22 cellular contexts compared by ENCODE assay signal in the genomic region with DNA sequence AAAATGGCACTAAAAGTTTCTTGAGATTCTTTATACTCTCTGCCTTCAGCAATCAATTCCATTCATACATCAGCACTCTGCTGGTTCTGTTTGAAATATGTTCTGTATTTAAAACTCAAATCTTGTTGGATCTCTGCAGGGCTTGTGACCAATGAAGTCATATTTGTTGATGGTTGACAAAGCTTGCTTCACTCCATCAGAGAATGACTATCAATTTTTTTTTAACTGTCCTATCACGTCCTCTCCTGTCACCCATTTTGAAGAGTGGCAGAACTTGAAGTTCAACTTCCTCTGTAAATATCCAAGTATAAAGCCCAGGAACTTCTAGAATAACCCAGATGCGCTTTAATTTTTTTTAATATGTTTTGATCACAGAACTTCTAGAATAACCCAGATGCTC.
"Had no signal": no experiment of that assay in that cellular context is flagged by ENCODE, and none has a peak within 500 bp of the region (broad histone marks: within the 10 kb centered on the region; RNA-seq: fewer than 3 reads in every experiment).

No MANE protein-coding gene starts in this region.

- H3K27ac ChIP-seq: adrenal gland, ascending aorta, brain microvascular endothelial cell, esophagus muscularis mucosa, hepatocyte, left ventricle myocardium inferior, tibial artery had no signal

- H3K4me3 Mint-ChIP-seq: activated CD4-positive, alpha-beta memory T cell treated with anti-CD3 and anti-CD28 coated beads for 36 hours; activated CD8-positive, alpha-beta memory T cell treated with anti-CD3 and anti-CD28 coated beads, Interleukin-2, amount 10 ng/mL, durations not matched to agents 7 days and 5 days; activated naive CD8-positive, alpha-beta T cell; dendritic cell treated with granulocyte-macrophage colony-stimulating factor and Interleukin-4, amounts not matched to agents 40 ng/mL and 50 ng/mL, for 4 days; natural killer cell treated with Interleukin-12 subunit alpha and Interleukin-12 subunit beta and Interleukin-15 and Interleukin-18, amount 100 ng/mL, for 72 hours; stimulated activated naive CD8-positive, alpha-beta T cell treated with anti-CD3 and anti-CD28 coated beads, Interleukin-15, amount 100 ng/mL, for 72 hours; T-cell had no signal

- ATAC-seq: activated CD8-positive, alpha-beta memory T cell treated with anti-CD3 and anti-CD28 coated beads, Interleukin-2, amount 10 ng/mL, durations not matched to agents 7 days and 5 days; natural killer cell treated with Interleukin-12 subunit alpha and Interleukin-12 subunit beta and Interleukin-15 and Interleukin-18, amount 100 ng/mL, for 72 hours; stimulated activated naive CD8-positive, alpha-beta T cell treated with anti-CD3 and anti-CD28 coated beads, Interleukin-15, amount 100 ng/mL, for 72 hours; T-cell had no signal

- H3K9me3 Mint-ChIP-seq: natural killer cell treated with Interleukin-12 subunit alpha and Interleukin-12 subunit beta and Interleukin-15 and Interleukin-18, amount 100 ng/mL, for 72 hours had no signal

- DNase-seq: activated CD4-positive, alpha-beta memory T cell treated with anti-CD3 and anti-CD28 coated beads for 36 hours; activated CD8-positive, alpha-beta memory T cell treated with anti-CD3 and anti-CD28 coated beads, Interleukin-2, amount 10 ng/mL, durations not matched to agents 7 days and 5 days; activated effector memory CD4-positive, alpha-beta T cell treated with anti-CD3 and anti-CD28 coated beads, Interleukin-2, amount 50 U/mL, for 16 hours; activated T-cell treated with anti-CD3 and anti-CD28 coated beads for 4 hours; adrenal gland; brain microvascular endothelial cell; caudate nucleus; effector CD4-positive, alpha-beta T cell; glutamatergic neuron; left ventricle myocardium inferior; stimulated activated CD4-positive, alpha-beta T cell treated with anti-CD3 and anti-CD28 coated beads, Interleukin-4, amount 100 ng/mL, for 24 hours; stimulated activated naive CD8-positive, alpha-beta T cell treated with anti-CD3 and anti-CD28 coated beads, Interleukin-15, amount 100 ng/mL, for 72 hours; T-cell; T-helper 9 cell; tibial artery had no signal

- H3K4me1 Mint-ChIP-seq: activated CD8-positive, alpha-beta memory T cell treated with anti-CD3 and anti-CD28 coated beads, Interleukin-2, amount 10 ng/mL, durations not matched to agents 7 days and 5 days; stimulated activated naive CD8-positive, alpha-beta T cell treated with anti-CD3 and anti-CD28 coated beads, Interleukin-15, amount 100 ng/mL, for 72 hours; T-cell had no signal

- H3K27me3 Mint-ChIP-seq: activated CD4-positive, alpha-beta memory T cell treated with anti-CD3 and anti-CD28 coated beads for 36 hours; activated CD8-positive, alpha-beta memory T cell treated with anti-CD3 and anti-CD28 coated beads, Interleukin-2, amount 10 ng/mL, durations not matched to agents 7 days and 5 days; activated naive CD8-positive, alpha-beta T cell; dendritic cell treated with granulocyte-macrophage colony-stimulating factor and Interleukin-4, amounts not matched to agents 40 ng/mL and 50 ng/mL, for 4 days; natural killer cell treated with Interleukin-12 subunit alpha and Interleukin-12 subunit beta and Interleukin-15 and Interleukin-18, amount 100 ng/mL, for 72 hours; progenitor cell of endocrine pancreas; stimulated activated naive CD8-positive, alpha-beta T cell treated with anti-CD3 and anti-CD28 coated beads, Interleukin-15, amount 100 ng/mL, for 72 hours; T-cell had no signal

- H3K27ac Mint-ChIP-seq: activated CD4-positive, alpha-beta memory T cell treated with anti-CD3 and anti-CD28 coated beads for 36 hours; activated CD8-positive, alpha-beta memory T cell treated with anti-CD3 and anti-CD28 coated beads, Interleukin-2, amount 10 ng/mL, durations not matched to agents 7 days and 5 days; dendritic cell treated with granulocyte-macrophage colony-stimulating factor and Interleukin-4, amounts not matched to agents 40 ng/mL and 50 ng/mL, for 4 days; natural killer cell treated with Interleukin-12 subunit alpha and Interleukin-12 subunit beta and Interleukin-15 and Interleukin-18, amount 100 ng/mL, for 72 hours; progenitor cell of endocrine pancreas; stimulated activated naive CD8-positive, alpha-beta T cell treated with anti-CD3 and anti-CD28 coated beads, Interleukin-15, amount 100 ng/mL, for 72 hours; T-cell had no signal
